ENCODE assay signal across 15 cellular contexts in the genomic region with DNA sequence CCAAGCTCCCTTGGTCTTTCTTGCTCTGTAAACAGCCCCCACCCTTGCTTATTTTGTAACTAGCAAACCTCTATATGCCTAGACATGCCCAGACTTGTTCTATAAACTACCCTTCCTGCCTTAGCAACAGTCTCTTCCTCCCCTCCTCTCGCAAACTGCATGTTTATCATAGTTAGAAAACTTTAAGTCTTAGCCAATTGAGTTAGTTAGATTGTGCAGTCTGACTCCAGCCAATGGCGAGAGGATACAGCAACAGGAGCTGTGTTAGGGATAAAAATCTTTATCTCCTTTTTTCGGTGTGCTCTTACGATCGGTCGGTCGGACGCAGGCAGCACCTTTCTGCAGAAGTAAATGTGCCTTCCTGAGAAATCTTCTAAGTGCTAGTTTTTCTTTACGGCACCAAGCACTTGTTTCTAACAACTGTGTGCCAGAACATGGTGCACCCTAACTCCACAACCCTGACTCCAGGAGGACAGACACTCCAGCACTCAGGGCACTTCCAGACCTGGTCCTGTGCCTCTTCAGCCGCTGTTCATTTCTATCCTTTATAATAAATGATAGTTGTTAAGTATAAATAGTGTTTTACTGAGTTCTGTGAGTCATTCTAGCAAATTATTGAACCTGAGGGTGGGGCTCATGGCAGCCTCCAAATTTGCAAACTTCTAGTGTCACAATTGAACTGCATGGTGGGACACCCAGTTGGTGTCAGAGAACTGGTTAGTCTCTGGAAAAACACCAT. TPM values are rescaled to one million over a fixed set of nuclear protein-coding genes. Genes with fewer than 3 reads are reported as not detected.
DNase-seq lines count a peak whose midpoint lies in the region; ATAC-seq and TF ChIP-seq lines count a peak whose summit lies in the region.
"Had no signal": no experiment of that assay in that cellular context is flagged by ENCODE, and none has a peak within 500 bp of the region (broad histone marks: within the 10 kb centered on the region; RNA-seq: fewer than 3 reads in every experiment).

No MANE protein-coding gene starts in this region.

- peak overlapping the region; percentile 51 for H3K27ac Mint-ChIP-seq in activated CD8-positive, alpha-beta T cell treated with anti-CD3 and anti-CD28 coated beads, Interleukin-2, amount 10 ng/mL, durations not matched to agents 7 days and 5 days
- H3K27ac Mint-ChIP-seq: CD8-positive, alpha-beta T cell; naive thymus-derived CD8-positive, alpha-beta T cell had no signal

- H3K36me3 Mint-ChIP-seq in activated CD8-positive, alpha-beta T cell treated with anti-CD3 and anti-CD28 coated beads, Interleukin-2, amount 10 ng/mL, durations not matched to agents 7 days and 5 days (ENCODE audit: low read depth) = peaks cover 65% of the 10 kb centered on the region

- 0 out of 4 replicates have a peak, but pooled peaks cover 0 to 3% of the 10 kb centered on the region in 2 experiments for H3K36me3 ChIP-seq in HCT116 (ENCODE audit: control insufficient read depth in 1 of 2, insufficient read depth in 2 of 2, low read length in 2 of 2)

- peaks cover 44% of the 10 kb centered on the region for H3K9me3 Mint-ChIP-seq in activated CD8-positive, alpha-beta T cell treated with anti-CD3 and anti-CD28 coated beads, Interleukin-2, amount 10 ng/mL, durations not matched to agents 7 days and 5 days (ENCODE audit: insufficient read depth)

- no peak overlapping the region for H3K27ac ChIP-seq in HCT116 (ENCODE audit: low read depth, low read length)
- H3K27ac ChIP-seq: body of pancreas, SJSA1, WERI-Rb-1 had no signal

- no peak overlapping the region for H2AFZ ChIP-seq in HCT116 (ENCODE audit: low read depth, low read length, poor library complexity, severe bottlenecking)

- H3K4me1 Mint-ChIP-seq in activated CD8-positive, alpha-beta T cell treated with anti-CD3 and anti-CD28 coated beads, Interleukin-2, amount 10 ng/mL, durations not matched to agents 7 days and 5 days (ENCODE audit: low read depth) = peaks cover 6% of the 10 kb centered on the region
- H3K4me1 Mint-ChIP-seq: naive thymus-derived CD8-positive, alpha-beta T cell had no signal

- TF ChIP-seq POLR2A in HCT116 (IDR thresholded peaks at IDR 0.05; ENCODE audit: borderline replicate concordance, extremely low read depth, insufficient read depth, insufficient read length) = no peak

- H3K9ac ChIP-seq in HCT116 (ENCODE audit: low read length) = no peak overlapping the region

- H3K4me1 ChIP-seq in HCT116 (ENCODE audit: control insufficient read depth in 1 of 2, insufficient read depth in 2 of 2, low read length in 2 of 2) = no peaks in the 10 kb centered on the region
- H3K4me1 ChIP-seq: SJSA1 had no signal

- RAD21 ChIA-PET in HCT116 (lab: Charles Lee; ENCODE audit: low non-redundant PET in 1 of 2, low total read pairs in 2 of 2, uncharacterized antibody in 2 of 2, unreplicated experiment in 2 of 2) = no interaction called here

- H3K9me2 ChIP-seq in HCT116 (ENCODE audit: insufficient read depth) = no peaks in the 10 kb centered on the region

- H3K27me3 Mint-ChIP-seq in activated CD8-positive, alpha-beta T cell treated with anti-CD3 and anti-CD28 coated beads, Interleukin-2, amount 10 ng/mL, durations not matched to agents 7 days and 5 days (ENCODE audit: low read depth) = no peaks in the 10 kb centered on the region
- H3K27me3 Mint-ChIP-seq: naive thymus-derived CD8-positive, alpha-beta T cell had no signal

- DNase-seq in Caki2 (ENCODE audit: low read depth) (peak; percentile 23), HCT116 (ENCODE audit: low read depth, low spot score) (no peak), fibroblast of the conjunctiva (ENCODE audit: low read depth) (peak; percentile 9), NCI-H345 (lab: John Stamatoyannopoulos, UW) (no peak)
- DNase-seq in activated CD8-positive, alpha-beta T cell treated with anti-CD3 and anti-CD28 coated beads, Interleukin-2, amount 10 ng/mL, durations not matched to agents 7 days and 5 days = no peak
- DNase-seq in NK-92 treated with Interleukin-12 subunit alpha and Interleukin-12 subunit beta, amount 100 ng/mL, for 24 hours (lab: John Stamatoyannopoulos, UW) = no peak
- DNase-seq: body of pancreas; CD8-positive, alpha-beta T cell; head of caudate nucleus; naive thymus-derived CD8-positive, alpha-beta T cell; NCI-H187; WERI-Rb-1 had no signal

- BruUV-seq in HCT116 (replicated peaks; lab: Mats Ljungman, UMichigan) = no TSS peak

- no peaks in the 10 kb centered on the region for H4K20me1 ChIP-seq in HCT116 (ENCODE audit: insufficient read depth)

- no peak overlapping the region for H3K4me3 Mint-ChIP-seq in activated CD8-positive, alpha-beta T cell treated with anti-CD3 and anti-CD28 coated beads, Interleukin-2, amount 10 ng/mL, durations not matched to agents 7 days and 5 days
- H3K4me3 Mint-ChIP-seq: CD8-positive, alpha-beta T cell; naive thymus-derived CD8-positive, alpha-beta T cell had no signal

- no peaks in the 10 kb centered on the region for H3K79me2 ChIP-seq in HCT116 (ENCODE audit: insufficient read depth, low read length)

- CTCF ChIA-PET in HCT116 (lab: Charles Lee) = no interaction called here
- CTCF ChIA-PET in activated CD8-positive, alpha-beta T cell treated with anti-CD3 and anti-CD28 coated beads, Interleukin-2, amount 10 ng/mL, durations not matched to agents 7 days and 5 days (lab: Charles Lee) = no interaction called here

- intact Hi-C loops in HCT116 (cut with micrococcal nuclease) = no loop called here

- in situ Hi-C loops in Caki2 (cut with HindIII; ENCODE audit: low pct_unique_long_range_greater_than_20kb, low sequenced_read_pairs) = no loop called here

- ATAC-seq in HCT116 = no peak
- peak; percentile 42 for ATAC-seq in activated CD8-positive, alpha-beta T cell treated with anti-CD3 and anti-CD28 coated beads, Interleukin-2, amount 10 ng/mL, durations not matched to agents 7 days and 5 days
- ATAC-seq in HG02763 (IDR thresholded peaks at IDR 0.05; ENCODE audit: unreplicated experiment) = no peak
- ATAC-seq: body of pancreas; CD8-positive, alpha-beta T cell; left lobe of liver; naive thymus-derived CD8-positive, alpha-beta T cell had no signal

- TF ChIP-seq CTCF in HCT116 (IDR thresholded peaks at IDR 0.05 in 2 of 3, conservative IDR thresholded peaks at IDR 0.05 in 1 of 3; ENCODE audit: borderline replicate concordance in 1 of 3, insufficient read depth in 1 of 3, low read depth in 2 of 3, low read length in 2 of 3) = no peak

- H3K4me2 ChIP-seq in HCT116 (ENCODE audit: low read length) = no peak overlapping the region

- no peak for TF ChIP-seq RAD21 in HCT116 (IDR thresholded peaks at IDR 0.05; ENCODE audit: low read depth)

- H3K27me3 ChIP-seq in HCT116 (ENCODE audit: insufficient read depth, low read length) = no peaks in the 10 kb centered on the region
- H3K27me3 ChIP-seq: body of pancreas, SJSA1 had no signal

- POLR2A ChIA-PET in HCT116 (lab: Charles Lee) = no interaction called here
- POLR2A ChIA-PET in activated CD8-positive, alpha-beta T cell treated with anti-CD3 and anti-CD28 coated beads, Interleukin-2, amount 10 ng/mL, durations not matched to agents 7 days and 5 days (lab: Charles Lee) = no interaction called here

- H3K4me3 ChIP-seq in HCT116 (replicated peaks in 1 of 2; ENCODE audit: low read depth in 1 of 2, low read length in 2 of 2) = no peak overlapping the region
- H3K4me3 ChIP-seq: body of pancreas, SJSA1 had no signal

- peaks cover 9 to 11% of the 10 kb centered on the region in 2 experiments; a peak in 3 of 4 replicates for H3K9me3 ChIP-seq in HCT116 (ENCODE audit: control insufficient read depth in 1 of 2, insufficient read depth in 1 of 2, low read depth in 1 of 2, low read length in 2 of 2)

TF ChIP-seq in HCT116, 20 proteins besides CTCF, POLR2A, EP300 and RAD21:
- TF ChIP-seq CBX3 (IDR thresholded peaks at IDR 0.05; ENCODE audit: low read depth) = peak; percentile 23; the same call in 1 of the 2 replicates
- TF ChIP-seq YY1 (IDR thresholded peaks at IDR 0.05; ENCODE audit: extremely low read depth, insufficient replicate concordance, low read depth, low read length) = no peak

RNA-seq across cellular contexts. Expression of a gene that starts 25.7 kb away (rescaled TPM):
- total RNA-seq in Caki2 (2014; rRNA removed; shearing (Covaris generic); ENCODE audit: low replicate concordance) = 1.3 and 3.0 TPM in 2 replicates
- total RNA-seq in HCT116 (2021; ENCODE audit: unreplicated experiment) = 10.6 TPM
- polyA plus RNA-seq in HCT116 (2012) = 7.0 and 8.4 TPM in 2 replicates
- total RNA-seq in activated CD8-positive, alpha-beta T cell treated with anti-CD3 and anti-CD28 coated beads, Interleukin-2, amount 10 ng/mL, durations not matched to agents 7 days and 5 days = under 1 TPM in 1 of 2 experiments, not detected in 1; 0.23 TPM
- total RNA-seq: left lobe of liver; naive thymus-derived CD8-positive, alpha-beta T cell had no signal
- polyA plus RNA-seq: naive thymus-derived CD8-positive, alpha-beta T cell had no signal

Comparison
In these comparisons a context has a peak if more than half of its experiments do, and no peak if none do; other contexts are left out.
1. DNase-seq: peak in Caki2 (single experiment) and fibroblast of the conjunctiva (single experiment); none in HCT116 (single experiment), activated CD8-positive, alpha-beta T cell treated with anti-CD3 and anti-CD28 coated beads, Interleukin-2, amount 10 ng/mL, durations not matched to agents 7 days and 5 days (single experiment), NK-92 treated with Interleukin-12 subunit alpha and Interleukin-12 subunit beta, amount 100 ng/mL, for 24 hours (single experiment) and NCI-H345 (single experiment).